Comparison of ENCODE assay signal across 8 cellular contexts in the genomic region with DNA sequence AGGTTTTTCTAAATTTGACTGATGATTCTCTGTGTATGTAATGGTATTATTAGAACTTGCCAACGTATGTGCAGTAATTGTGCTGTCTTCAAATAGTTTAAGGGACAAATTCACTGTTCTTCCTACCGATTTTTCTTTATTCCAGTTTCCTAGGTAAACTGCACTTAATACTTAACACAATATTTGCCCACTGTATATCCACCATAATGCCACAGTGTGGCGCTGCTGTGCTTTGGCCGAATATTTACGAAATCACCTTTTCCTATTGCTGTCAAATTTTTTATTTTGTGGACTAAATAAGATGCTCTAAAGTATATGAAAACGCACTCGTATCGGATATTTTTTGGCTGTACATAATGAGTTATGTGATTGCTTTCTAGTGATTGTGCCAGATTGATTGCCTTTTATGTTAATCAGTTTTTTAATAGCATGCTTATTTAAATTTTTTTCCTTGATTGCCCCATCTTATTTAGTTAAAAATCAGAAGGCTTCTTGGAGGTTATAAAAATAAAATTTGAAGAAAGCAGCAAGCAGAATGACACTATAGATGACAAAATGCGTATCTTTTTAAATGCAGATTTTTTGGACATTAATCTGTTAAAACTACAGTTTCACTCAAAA. TPM values are rescaled to one million over a fixed set of nuclear protein-coding genes. Genes with fewer than 3 reads are reported as not detected.
DNase-seq lines count a peak whose midpoint lies in the region; ATAC-seq and TF ChIP-seq lines count a peak whose summit lies in the region.

No MANE protein-coding gene starts in this region.

- peak; percentile 79 for TF ChIP-seq CTCF in HFF-Myc (IDR thresholded peaks at IDR 0.05; ENCODE audit: low read depth, low read length, missing control alignments)

- H3K4me3 Mint-ChIP-seq in activated T-cell treated with anti-CD3 and anti-CD28 coated beads, Interleukin-2, amount 50 U/mL, for 72 hours: no peak overlapping the region

- DNase-seq in ELR (ENCODE audit: low read depth): peak; percentile 63
- no peak for DNase-seq in HFF-Myc (ENCODE audit: extremely low read depth, low read depth)
- peak; percentile 33 for DNase-seq in NOMO-1 treated with DMSO at 0.1 percent for 48 hours (lab: John Stamatoyannopoulos, UW; ENCODE audit: unreplicated experiment)
- DNase-seq in activated T-cell treated with anti-CD3 and anti-CD28 coated beads, Interleukin-2, amount 50 U/mL, for 72 hours: peak; percentile 35 to 46
- peak; percentile 29 for DNase-seq in foreskin melanocyte
- DNase-seq in pons (ENCODE audit: low spot score): peak; percentile 71
- DNase-seq in GDM1 (lab: John Stamatoyannopoulos, UW): no peak

- no peaks in the 10 kb centered on the region for H3K9me3 Mint-ChIP-seq in activated T-cell treated with anti-CD3 and anti-CD28 coated beads, Interleukin-2, amount 50 U/mL, for 72 hours

- H3K27me3 Mint-ChIP-seq in activated T-cell treated with anti-CD3 and anti-CD28 coated beads, Interleukin-2, amount 50 U/mL, for 72 hours (ENCODE audit: low read depth): no peaks in the 10 kb centered on the region

- no peak overlapping the region for H3K4me3 ChIP-seq in HFF-Myc (replicated peaks; ENCODE audit: low read depth, low read length)

- peak overlapping the region; percentile 87 for H3K27ac Mint-ChIP-seq in activated T-cell treated with anti-CD3 and anti-CD28 coated beads, Interleukin-2, amount 50 U/mL, for 72 hours

- H3K36me3 Mint-ChIP-seq in activated T-cell treated with anti-CD3 and anti-CD28 coated beads, Interleukin-2, amount 50 U/mL, for 72 hours (ENCODE audit: insufficient read depth in 2 of 2): peaks cover 7 to 18% of the 10 kb centered on the region in 2 donors

- no peak for ATAC-seq in activated T-cell treated with anti-CD3 and anti-CD28 coated beads, Interleukin-2, amount 50 U/mL, for 72 hours (replicated peaks in 1 of 2)
- no peak for ATAC-seq in GM19324 (IDR thresholded peaks at IDR 0.05; ENCODE audit: low FRiP score, unreplicated experiment)

- H3K4me1 Mint-ChIP-seq in activated T-cell treated with anti-CD3 and anti-CD28 coated beads, Interleukin-2, amount 50 U/mL, for 72 hours (ENCODE audit: low read depth): peaks cover 63% of the 10 kb centered on the region

RNA-seq across cellular contexts. Expression of gene AASDHPPT, which starts 10.5 kb away (rescaled TPM):
- 10 to 100 TPM; 28.4 to 34.4 TPM for total RNA-seq in activated T-cell treated with anti-CD3 and anti-CD28 coated beads, Interleukin-2, amount 50 U/mL, for 72 hours

RNA-seq across cellular contexts. Expression of gene KBTBD3, which starts 10.8 kb away (rescaled TPM):
- 10 to 100 TPM; 13.4 to 16.8 TPM for total RNA-seq in activated T-cell treated with anti-CD3 and anti-CD28 coated beads, Interleukin-2, amount 50 U/mL, for 72 hours

Comparison
In these comparisons a context has a peak if more than half of its experiments do, and no peak if none do; other contexts are left out.
1. DNase-seq: peak in ELR (single experiment), NOMO-1 treated with DMSO at 0.1 percent for 48 hours (single experiment), activated T-cell treated with anti-CD3 and anti-CD28 coated beads, Interleukin-2, amount 50 U/mL, for 72 hours (2 of 2), foreskin melanocyte (single experiment) and pons (single experiment); none in HFF-Myc (single experiment) and GDM1 (single experiment).